ENCODE assay signal across 1 cellular context in the genomic region with DNA sequence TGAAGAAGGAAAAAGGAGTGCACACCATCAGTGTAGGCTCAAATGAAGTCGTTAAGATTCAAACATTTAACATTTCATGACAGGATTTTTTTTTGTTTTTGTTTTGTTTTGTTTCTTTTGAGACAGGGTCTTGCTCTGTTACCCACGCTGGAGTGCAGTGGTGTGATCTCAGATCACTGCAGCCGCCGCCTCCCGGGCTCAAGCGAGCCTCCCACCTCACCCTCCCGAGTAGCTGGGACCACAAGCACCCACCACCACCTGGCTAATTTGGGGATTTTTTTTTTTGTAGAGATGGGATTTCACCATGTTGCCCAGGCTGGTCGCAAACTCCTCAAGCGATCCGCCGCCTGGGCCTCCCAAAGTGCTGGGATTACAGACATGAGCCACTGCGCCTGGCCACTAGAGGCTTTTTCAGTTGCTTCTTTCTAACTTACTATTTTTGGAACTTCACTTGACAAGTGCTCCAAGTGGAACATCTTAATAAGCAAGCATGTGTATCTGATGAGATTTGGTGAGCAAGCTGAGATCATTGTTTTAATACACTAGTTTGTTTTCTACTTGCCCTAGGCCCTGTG.
TF ChIP-seq lines count a peak whose summit lies in the region.

No MANE protein-coding gene starts in this region.

TF ChIP-seq in A549, 52 proteins besides CTCF, POLR2A, EP300 and RAD21 (continued from another document):
- TF ChIP-seq, protein P1, sequence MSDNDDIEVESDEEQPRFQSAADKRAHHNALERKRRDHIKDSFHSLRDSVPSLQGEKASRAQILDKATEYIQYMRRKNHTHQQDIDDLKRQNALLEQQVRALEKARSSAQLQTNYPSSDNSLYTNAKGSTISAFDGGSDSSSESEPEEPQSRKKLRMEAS (IDR thresholded peaks at IDR 0.05): no peak
- TF ChIP-seq ESRRA (IDR thresholded peaks at IDR 0.05; ENCODE audit: borderline replicate concordance, low read length): no peak
